ENCODE assay signal across 8 cellular contexts in genomic region chr1:44655609-44656008, GRCh38. TPM values are rescaled to one million over a fixed set of nuclear protein-coding genes. Genes with fewer than 3 reads are reported as not detected.
A peak's percentile ranks its signal among the peaks of the same experiment; 100 is the strongest.
DNase-seq lines count a peak whose midpoint lies in the region; ATAC-seq and TF ChIP-seq lines count a peak whose summit lies in the region.

No MANE protein-coding gene starts in this region.

- H3K4me3 ChIP-seq in gastroesophageal sphincter (no peak overlapping the region), testis (no peak overlapping the region)

- intact Hi-C loops in testis (cut with DNase I; ENCODE audit: low total_unique reads) = no loop called here

- TF ChIP-seq POLR2A in gastroesophageal sphincter (IDR thresholded peaks at IDR 0.05) (no peak), testis (IDR thresholded peaks at IDR 0.05) (no peak)

- H3K4me1 ChIP-seq in gastroesophageal sphincter (peaks cover 0 to 19% (median 0%) of the 10 kb centered on the region in 3 donors), testis (peaks cover 4% of the 10 kb centered on the region)

- H3K9me3 ChIP-seq in gastroesophageal sphincter (no peaks in the 10 kb centered on the region), testis (no peaks in the 10 kb centered on the region)

- TF ChIP-seq CTCF in GM13977 (IDR thresholded peaks at IDR 0.05; ENCODE audit: extremely low read depth, insufficient read depth, missing control alignments) (peak; percentile 81), gastroesophageal sphincter (IDR thresholded peaks at IDR 0.05) (peak in 3 of 4 experiments; percentile 50 to 69 (median 50)), testis (IDR thresholded peaks at IDR 0.05) (peak; percentile 54 to 66 (median 61))

- H3K27me3 ChIP-seq in gastroesophageal sphincter = no peaks in the 10 kb centered on the region
- H3K27me3 ChIP-seq in testis = no peaks in the 10 kb centered on the region

- ATAC-seq in gastroesophageal sphincter = peak; percentile 29
- ATAC-seq in GM19455 (IDR thresholded peaks at IDR 0.05; ENCODE audit: unreplicated experiment) = no peak

- DNase-seq in AG08396 (ENCODE audit: low spot score) = peak; percentile 54
- no peak for DNase-seq in GM13977 (ENCODE audit: low spot score)
- peak; percentile 14 for DNase-seq in SKM-1 (lab: John Stamatoyannopoulos, UW; ENCODE audit: unreplicated experiment)
- peak; percentile 41 for DNase-seq in testis
- no peak for DNase-seq in mucosa of gallbladder (ENCODE audit: low spot score)
- no peak for DNase-seq in stimulated activated CD4-positive, alpha-beta T cell treated with anti-CD3 and anti-CD28 coated beads, Interleukin-12 subunit alpha, Interleukin-12 subunit beta, amount 100 ng/mL, for 4 hours

- H3K27ac ChIP-seq in gastroesophageal sphincter (no peak overlapping the region), testis (no peak overlapping the region)

- 0 to 80% methylated on average over 1 to 3 of the region's 5 CpGs for WGBS in gastroesophageal sphincter (ENCODE audit: low coverage in 1 of 2), 2 donors
- 71 to 78% methylated on average over 5 of the region's 5 CpGs for WGBS in testis, 2 donors

- TF ChIP-seq EP300 in gastroesophageal sphincter (IDR thresholded peaks at IDR 0.05) = no peak

- H3K36me3 ChIP-seq in gastroesophageal sphincter (peaks cover 0 to 47% of the 10 kb centered on the region in 2 donors), testis (ENCODE audit: low read depth, missing control alignments) (no peaks in the 10 kb centered on the region)

- in situ Hi-C loops in GM13977 (cut with MboI; ENCODE audit: low pct_unique_long_range_greater_than_20kb, low sequenced_read_pairs, unreplicated experiment) = no loop called here

RNA-seq across cellular contexts. Expression of gene TMEM53, which starts 18.7 kb away (rescaled TPM):
- total RNA-seq in gastroesophageal sphincter (1 to 10 TPM; 3.9 to 8.3 (median 4.7) TPM), testis (10 to 100 TPM; 15.6 to 18.9 TPM), mucosa of gallbladder (21.0 TPM)
- polyA plus RNA-seq in testis (ENCODE audit: insufficient read depth, low read depth, low replicate concordance) = 40.2 TPM

RNA-seq across cellular contexts. Expression of gene ARMH1, which starts 18.9 kb away (rescaled TPM):
- total RNA-seq in gastroesophageal sphincter (1 to 10 TPM in 2 of 4 donors, under 1 TPM in 2; 0.66 to 3.0 (median 1.3) TPM), testis (10 to 100 TPM; 17.4 to 29.7 TPM), mucosa of gallbladder (3.7 TPM)
- polyA plus RNA-seq in testis (ENCODE audit: insufficient read depth, low read depth, low replicate concordance) = 42.9 TPM

Comparison
In these comparisons a context has a peak if more than half of its experiments do, and no peak if none do; other contexts are left out.
1. DNase-seq: peak in AG08396 (single experiment), SKM-1 (single experiment) and testis (single experiment); none in GM13977 (single experiment), mucosa of gallbladder (single experiment) and stimulated activated CD4-positive, alpha-beta T cell treated with anti-CD3 and anti-CD28 coated beads, Interleukin-12 subunit alpha, Interleukin-12 subunit beta, amount 100 ng/mL, for 4 hours (single experiment).
2. Peak in every context shown above with its lines, with median percentiles within 50 percentile points of each other: CTCF ChIP-seq.